Comparison of ENCODE assay signal across 8 cellular contexts in the genomic region with DNA sequence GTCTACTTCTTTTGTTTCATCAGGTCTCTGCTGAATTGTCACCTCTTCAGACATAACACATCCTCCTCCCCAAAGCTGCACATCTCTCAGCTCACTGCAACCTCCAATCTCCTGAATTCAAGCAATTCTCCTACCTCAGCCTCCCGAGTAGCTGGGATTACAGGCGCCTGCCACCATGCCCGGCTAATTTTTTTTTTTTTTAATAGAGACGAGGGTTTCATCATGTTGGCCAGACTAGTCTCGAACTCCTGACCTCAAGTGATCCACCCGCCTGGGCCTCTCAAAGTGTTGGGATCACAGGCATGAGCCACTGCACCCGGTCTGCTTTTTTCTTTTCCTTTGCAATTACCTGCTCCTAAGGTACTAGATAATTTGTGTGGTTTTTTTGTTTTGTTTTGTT. TPM values are rescaled to one million over a fixed set of nuclear protein-coding genes. Genes with fewer than 3 reads are reported as not detected.
DNase-seq lines count a peak whose midpoint lies in the region; ATAC-seq and TF ChIP-seq lines count a peak whose summit lies in the region.
"Not testable (repeated sequence)": the region's sequence is repeated elsewhere in the genome, so short reads cannot be mapped to it uniquely, and the experiment has no call there.

No MANE protein-coding gene starts in this region.

- peak overlapping the region; percentile 98 for H3K27ac Mint-ChIP-seq in activated T-cell treated with anti-CD3 and anti-CD28 coated beads, Interleukin-2, amount 50 U/mL, for 24 hours
- H3K27ac Mint-ChIP-seq in central memory CD8-positive, alpha-beta T cell (ENCODE audit: low read depth) = peak overlapping the region; percentile 96

- 25% methylated on average over 7 of the region's 7 CpGs for WGBS in urinary bladder

- H2AFZ ChIP-seq in OCI-LY7 (ENCODE audit: low read length) = peak overlapping the region; percentile 99; the same call in 1 of the 2 replicates

- ATAC-seq in central memory CD8-positive, alpha-beta T cell (replicated peaks; ENCODE audit: extremely low read depth, poor library complexity, severe bottlenecking); foreskin keratinocyte; gastrocnemius medialis: not testable (repeated sequence)

- H3K36me3 Mint-ChIP-seq in activated T-cell treated with anti-CD3 and anti-CD28 coated beads, Interleukin-2, amount 50 U/mL, for 24 hours (ENCODE audit: low read depth); central memory CD8-positive, alpha-beta T cell (ENCODE audit: insufficient read depth): not testable (repeated sequence)

- H3K4me3 ChIP-seq in OCI-LY7 (ENCODE audit: low read depth, low read length, poor library complexity, severe bottlenecking); urinary bladder (ENCODE audit: low read depth, low read length): not testable (repeated sequence)
- H3K4me3 ChIP-seq in mucosa of rectum (ENCODE audit: low read length in 2 of 2) (peak overlapping the region; percentile 71 to 85), gastrocnemius medialis (peak overlapping the region; percentile 53 to 63 (median 58))

- not testable (repeated sequence) for H3K27me3 Mint-ChIP-seq in activated T-cell treated with anti-CD3 and anti-CD28 coated beads, Interleukin-2, amount 50 U/mL, for 24 hours; central memory CD8-positive, alpha-beta T cell

- in situ Hi-C loops in gastrocnemius medialis (cut with MboI; ENCODE audit: low sequenced_read_pairs in 4 of 4) = not testable (repeated sequence)

- CTCF ChIA-PET in OCI-LY7 (lab: Charles Lee; ENCODE audit: unreplicated experiment) = not testable (repeated sequence)

- H3K4me2 ChIP-seq in OCI-LY7 (ENCODE audit: low read length) = peak overlapping the region; percentile 89

- peak; percentile 19 for DNase-seq in ELF-1 (ENCODE audit: low read depth, low spot score)
- not testable (repeated sequence) for DNase-seq in OCI-LY7 (ENCODE audit: low spot score); activated T-cell treated with anti-CD3 and anti-CD28 coated beads, Interleukin-2, amount 50 U/mL, for 24 hours; central memory CD8-positive, alpha-beta T cell (ENCODE audit: low spot score in 2 of 2); foreskin keratinocyte; gastrocnemius medialis

- POLR2A ChIA-PET in OCI-LY7 (lab: Charles Lee) = interaction anchor here (0.5 to 0.7 kb wide), 3 partner anchors 12 to 154 kb away, joined by 4 to 5 read pairs (median 4); no protein-coding TSS in a partner anchor

- not testable (repeated sequence) for H3K9me2 ChIP-seq in OCI-LY7 (ENCODE audit: insufficient read depth, low read length)

- peak overlapping the region; percentile 83 for H3K4me3 Mint-ChIP-seq in activated T-cell treated with anti-CD3 and anti-CD28 coated beads, Interleukin-2, amount 50 U/mL, for 24 hours
- H3K4me3 Mint-ChIP-seq in central memory CD8-positive, alpha-beta T cell = peak overlapping the region; percentile 91

- BruUV-seq in OCI-LY7 (replicated peaks; lab: Mats Ljungman, UMichigan) = not testable (repeated sequence)

- intact Hi-C loops in OCI-LY7 (cut with micrococcal nuclease; ENCODE audit: unreplicated experiment) = not testable (repeated sequence)
- intact Hi-C loops in gastrocnemius medialis (cut with DNase I; ENCODE audit: low total_unique reads) = loop anchor here (1.0 kb wide), 1 partner anchor 11 kb away; no protein-coding TSS in a partner anchor

- peaks cover 12% of the 10 kb centered on the region for H3K4me1 Mint-ChIP-seq in activated T-cell treated with anti-CD3 and anti-CD28 coated beads, Interleukin-2, amount 50 U/mL, for 24 hours (ENCODE audit: low read depth)
- H3K4me1 Mint-ChIP-seq in central memory CD8-positive, alpha-beta T cell = not testable (repeated sequence)

- not testable (repeated sequence) for H3K9me3 ChIP-seq in OCI-LY7 (ENCODE audit: low read length); mucosa of rectum (ENCODE audit: control insufficient read depth in 2 of 2, low read length in 2 of 2); gastrocnemius medialis

- TF ChIP-seq POLR2A in gastrocnemius medialis (IDR thresholded peaks at IDR 0.05) = not testable (repeated sequence)

- H3K4me1 ChIP-seq in OCI-LY7 (ENCODE audit: insufficient read depth, low read length, poor library complexity, severe bottlenecking) = peaks cover 38% of the 10 kb centered on the region
- H3K4me1 ChIP-seq in foreskin keratinocyte; urinary bladder (ENCODE audit: insufficient read depth): not testable (repeated sequence)
- peaks cover 3 to 15% of the 10 kb centered on the region in 2 donors for H3K4me1 ChIP-seq in mucosa of rectum (ENCODE audit: control insufficient read depth in 2 of 2, insufficient read depth in 2 of 2, low read length in 2 of 2)
- H3K4me1 ChIP-seq in gastrocnemius medialis = peaks cover 7 to 16% of the 10 kb centered on the region in 2 donors

- not testable (repeated sequence) for H4K20me1 ChIP-seq in OCI-LY7 (ENCODE audit: insufficient read depth, low read length)

- peak overlapping the region; percentile 97 to 98 for H3K9ac ChIP-seq in mucosa of rectum (ENCODE audit: low read depth in 1 of 2, low read length in 2 of 2)

- H3K27ac ChIP-seq in OCI-LY7 (ENCODE audit: low read depth, low read length, poor library complexity, severe bottlenecking) (peak overlapping the region; percentile 75), foreskin keratinocyte (peak overlapping the region; percentile 71), mucosa of rectum (ENCODE audit: low read depth in 2 of 2, low read length in 2 of 2) (peak overlapping the region; percentile 98), gastrocnemius medialis (peak overlapping the region; percentile 90 to 97 (median 92)), urinary bladder (ENCODE audit: low read depth) (peak overlapping the region; percentile 85)

- not testable (repeated sequence) for H3K9me3 Mint-ChIP-seq in activated T-cell treated with anti-CD3 and anti-CD28 coated beads, Interleukin-2, amount 50 U/mL, for 24 hours; central memory CD8-positive, alpha-beta T cell

- H3K79me2 ChIP-seq in OCI-LY7 (ENCODE audit: insufficient read depth, low read depth, low read length) = not testable (repeated sequence)

- H3K36me3 ChIP-seq in OCI-LY7 (ENCODE audit: insufficient read depth, low read length); mucosa of rectum (ENCODE audit: control insufficient read depth in 2 of 2, insufficient read depth in 2 of 2, low read length in 2 of 2); gastrocnemius medialis; urinary bladder (ENCODE audit: insufficient read depth): not testable (repeated sequence)

- TF ChIP-seq CTCF in OCI-LY7 (conservative IDR thresholded peaks at IDR 0.05; ENCODE audit: low read length); foreskin keratinocyte (conservative IDR thresholded peaks at IDR 0.05); gastrocnemius medialis (IDR thresholded peaks at IDR 0.05 in 4 of 5, conservative IDR thresholded peaks at IDR 0.05 in 1 of 5): not testable (repeated sequence)

- not testable (repeated sequence) for H3K27me3 ChIP-seq in foreskin keratinocyte; mucosa of rectum (ENCODE audit: control insufficient read depth in 2 of 2, insufficient read depth in 2 of 2, low read length in 2 of 2); gastrocnemius medialis

RNA-seq across cellular contexts. Expression of a gene that starts 7.0 kb away (rescaled TPM):
- 5.0 and 5.7 TPM in 2 replicates for total RNA-seq in OCI-LY7 (2014; rRNA removed; shearing (Covaris generic))
- total RNA-seq in OCI-LY7 (2022) = 5.5 and 6.1 TPM in 2 replicates
- total RNA-seq in foreskin keratinocyte = 12.4 and 14.3 TPM in 2 replicates
- polyA plus RNA-seq in foreskin keratinocyte = 15.6 and 19.8 TPM in 2 replicates
- 10 to 100 TPM; 15.3 to 18.3 (median 16.0) TPM for total RNA-seq in gastrocnemius medialis
- total RNA-seq in urinary bladder = 6.8 TPM
- polyA plus RNA-seq in urinary bladder = 24.5 TPM

RNA-seq across cellular contexts. Expression of a gene that starts 11.4 kb away (rescaled TPM):
- total RNA-seq in OCI-LY7 (2014; rRNA removed; shearing (Covaris generic)) = 12.2 and 15.7 TPM in 2 replicates
- 18.6 and 21.3 TPM in 2 replicates for total RNA-seq in OCI-LY7 (2022)
- total RNA-seq in foreskin keratinocyte = 23.3 and 29.6 TPM in 2 replicates
- polyA plus RNA-seq in foreskin keratinocyte = 22.3 and 24.1 TPM in 2 replicates
- 10 to 100 TPM; 12.7 to 24.4 (median 18.1) TPM for total RNA-seq in gastrocnemius medialis
- 32.2 TPM for total RNA-seq in urinary bladder
- 43.8 TPM for polyA plus RNA-seq in urinary bladder

RNA-seq across cellular contexts. Expression of a gene that starts 19.6 kb away (rescaled TPM):
- total RNA-seq in OCI-LY7 (2014; rRNA removed; shearing (Covaris generic)) = 1.8 and 2.2 TPM in 2 replicates
- total RNA-seq in OCI-LY7 (2022) (4.0 and 4.9 TPM in 2 replicates), foreskin keratinocyte (0.95 TPM in 2 replicates), gastrocnemius medialis (1 to 10 TPM; 2.4 to 4.2 (median 3.2) TPM), urinary bladder (3.2 TPM)
- polyA plus RNA-seq in foreskin keratinocyte (0.53 and 0.77 TPM in 2 replicates), urinary bladder (6.7 TPM)

RNA-seq across cellular contexts. Expression of a gene that starts 32.8 kb away (rescaled TPM):
- 46.0 and 48.5 TPM in 2 replicates for total RNA-seq in OCI-LY7 (2014; rRNA removed; shearing (Covaris generic))
- total RNA-seq in OCI-LY7 (2022) (40.3 and 45.0 TPM in 2 replicates), foreskin keratinocyte (75.3 and 79.6 TPM in 2 replicates), gastrocnemius medialis (100 to 1,000 TPM; 254 to 679 (median 280) TPM), urinary bladder (48.2 TPM)
- polyA plus RNA-seq in foreskin keratinocyte (101 and 124 TPM in 2 replicates), urinary bladder (200 TPM)

RNA-seq across cellular contexts. Expression of a gene that starts 34.0 kb away (rescaled TPM):
- total RNA-seq in OCI-LY7 (2014; rRNA removed; shearing (Covaris generic)) = 2.2 and 6.3 TPM in 2 replicates
- total RNA-seq in OCI-LY7 (2022) (3.3 and 4.1 TPM in 2 replicates), foreskin keratinocyte (0.56 and 0.92 TPM in 2 replicates), gastrocnemius medialis (1 to 10 TPM in 3 of 4 donors, under 1 TPM in 1; 0.86 to 5.9 (median 2.4) TPM), urinary bladder (1.7 TPM)
- polyA plus RNA-seq in foreskin keratinocyte (0.51 and 0.52 TPM in 2 replicates), urinary bladder (3.8 TPM)
